Comparison of ENCODE assay signal across 13 cellular contexts in genomic region chr14:64998455-64998931, GRCh38. TPM values are rescaled to one million over a fixed set of nuclear protein-coding genes. Genes with fewer than 3 reads are reported as not detected.
DNase-seq lines count a peak whose midpoint lies in the region; ATAC-seq, FAIRE-seq and TF ChIP-seq lines count a peak whose summit lies in the region.
"Had no signal": no experiment of that assay in that cellular context is flagged by ENCODE, and none has a peak within 500 bp of the region (broad histone marks: within the 10 kb centered on the region; RNA-seq: fewer than 3 reads in every experiment).

No MANE protein-coding gene starts in this region.

- TF ChIP-seq RAD21 in HepG2 (CRISPR knock-in tag; IDR thresholded peaks at IDR 0.05) = no peak

- no peaks in the 10 kb centered on the region for H4K20me1 ChIP-seq in HepG2 (ENCODE audit: insufficient read depth, low read length)

- no peaks in the 10 kb centered on the region for H3K9me3 Mint-ChIP-seq in activated CD8-positive, alpha-beta memory T cell treated with anti-CD3 and anti-CD28 coated beads, Interleukin-2, amount 10 ng/mL, durations not matched to agents 7 days and 5 days (ENCODE audit: low read depth)

- H3K27ac ChIP-seq in HepG2 (ENCODE audit: extremely low read length, insufficient read depth, low read length) (no peak overlapping the region), right lobe of liver (no peak overlapping the region), esophagus squamous epithelium (peak overlapping the region; percentile 64 to 86 (median 82))
- H3K27ac ChIP-seq: ascending aorta had no signal

- H3K4me1 Mint-ChIP-seq in activated CD8-positive, alpha-beta memory T cell treated with anti-CD3 and anti-CD28 coated beads, Interleukin-2, amount 10 ng/mL, durations not matched to agents 7 days and 5 days = peaks cover 53% of the 10 kb centered on the region

- no TSS peak for BruUV-seq in HepG2 (replicated peaks; lab: Mats Ljungman, UMichigan)

- H3K4me3 ChIP-seq in HepG2 (replicated peaks in 1 of 3; ENCODE audit: insufficient read depth in 1 of 3, low read depth in 2 of 3, low read length in 3 of 3) (no peak overlapping the region), right lobe of liver (no peak overlapping the region), esophagus squamous epithelium (no peak overlapping the region)
- H3K4me3 ChIP-seq: ascending aorta had no signal

- POLR2A ChIA-PET in HepG2 (lab: Yijun Ruan, JAX) = interaction anchor here (2.3 kb wide), 1 partner anchor 12 kb away, joined by 12 read pairs; the partner anchor contains the start of gene FNTB

- TF ChIP-seq EP300 in HepG2 (IDR thresholded peaks at IDR 0.05; ENCODE audit: low read depth in 2 of 2, low read length in 2 of 2) = no peak
- no peak for TF ChIP-seq EP300 in HepG2 (CRISPR knock-in tag; IDR thresholded peaks at IDR 0.05; ENCODE audit: borderline replicate concordance)

- no peaks in the 10 kb centered on the region for H3K27me3 Mint-ChIP-seq in activated CD8-positive, alpha-beta memory T cell treated with anti-CD3 and anti-CD28 coated beads, Interleukin-2, amount 10 ng/mL, durations not matched to agents 7 days and 5 days

- H3K36me3 ChIP-seq in HepG2 (replicated peaks in 1 of 2; ENCODE audit: control insufficient read depth in 1 of 2, insufficient read depth in 2 of 2, low read length in 2 of 2) (no peaks in the 10 kb centered on the region), right lobe of liver (no peaks in the 10 kb centered on the region), esophagus squamous epithelium (no peaks in the 10 kb centered on the region)
- H3K36me3 ChIP-seq: ascending aorta had no signal

- no peak overlapping the region for H3K9ac ChIP-seq in HepG2 (ENCODE audit: insufficient read depth, low read depth, low read length)

- intact Hi-C loops in HepG2 (cut with micrococcal nuclease; ENCODE audit: unreplicated experiment) = no loop called here
- intact Hi-C loops in right lobe of liver (cut with DNase I) = no loop called here
- intact Hi-C loops in esophagus squamous epithelium (cut with DNase I) = loop anchor here (10.0 kb wide), 1 partner anchor 106 kb away; the partner anchor contains the start of gene MAX

- no peak overlapping the region for H2AFZ ChIP-seq in HepG2 (ENCODE audit: low read length)

- H3K4me2 ChIP-seq in HepG2 (ENCODE audit: low read depth, low read length) = no peak overlapping the region

- H3K9me3 ChIP-seq in HepG2 (ENCODE audit: low read length) = no peaks in the 10 kb centered on the region
- H3K9me3 ChIP-seq in right lobe of liver = no peaks in the 10 kb centered on the region
- H3K9me3 ChIP-seq in esophagus squamous epithelium = no peaks in the 10 kb centered on the region
- H3K9me3 ChIP-seq: ascending aorta had no signal

- in situ Hi-C loops in HepG2 (cut with HindIII; ENCODE audit: extremely low pct_ligation_motif_present, low pct_unique_long_range_greater_than_20kb) = no loop called here

- DNase-seq in HepG2 (ENCODE audit: low spot score) = no peak
- DNase-seq in right lobe of liver = no peak
- DNase-seq in OCI-M1 (lab: John Stamatoyannopoulos, UW) = peak; percentile 31
- DNase-seq in esophagus squamous epithelium (lab: John Stamatoyannopoulos, UW) = no peak
- DNase-seq in DMS79 treated with DMSO at 0.1 percent for 48 hours (lab: John Stamatoyannopoulos, UW) = no peak
- no peak for DNase-seq in NCI-H1694 treated with DMSO at 0.1 percent for 48 hours (lab: John Stamatoyannopoulos, UW)
- DNase-seq in frontal cortex (ENCODE audit: low spot score in 2 of 2) = no peak
- DNase-seq in activated CD8-positive, alpha-beta memory T cell treated with anti-CD3 and anti-CD28 coated beads, Interleukin-2, amount 10 ng/mL, durations not matched to agents 7 days and 5 days = no peak
- DNase-seq: NCI-H524 treated with DMSO at 0.1 percent for 48 hours, posterior cingulate gyrus had no signal

- FAIRE-seq in HepG2 (lab: Jason Lieb, UNC) = peak; percentile 21
- no peak for FAIRE-seq in frontal cortex (lab: Jason Lieb, UNC)
- FAIRE-seq: TTC549 had no signal

- CTCF ChIA-PET in HepG2 (lab: Yijun Ruan, JAX; ENCODE audit: low intra/inter-chr PET ratio, low total read pairs) = no interaction called here
- CTCF ChIA-PET in activated CD8-positive, alpha-beta memory T cell treated with anti-CD3 and anti-CD28 coated beads, Interleukin-2, amount 10 ng/mL, durations not matched to agents 7 days and 5 days (lab: Charles Lee) = interaction anchor here (0.6 to 2.0 kb wide), 4 partner anchors 9 to 90 kb away, joined by 3 to 12 read pairs (median 6); partner anchors contain the start of gene FNTB

- H3K27ac Mint-ChIP-seq in activated CD8-positive, alpha-beta memory T cell treated with anti-CD3 and anti-CD28 coated beads, Interleukin-2, amount 10 ng/mL, durations not matched to agents 7 days and 5 days = no peak overlapping the region

- H3K36me3 Mint-ChIP-seq in activated CD8-positive, alpha-beta memory T cell treated with anti-CD3 and anti-CD28 coated beads, Interleukin-2, amount 10 ng/mL, durations not matched to agents 7 days and 5 days = peaks cover 5% of the 10 kb centered on the region

- H3K4me1 ChIP-seq in HepG2 (ENCODE audit: insufficient read depth, low read length) (peaks cover 30% of the 10 kb centered on the region), right lobe of liver (peaks cover 0 to 7% (median 0%) of the 10 kb centered on the region in 4 donors), esophagus squamous epithelium (peaks cover 10 to 60% (median 14%) of the 10 kb centered on the region in 3 donors)
- H3K4me1 ChIP-seq: ascending aorta had no signal

- no peak for TF ChIP-seq CTCF in HepG2 (CRISPR knock-in tag; IDR thresholded peaks at IDR 0.05)
- no peak for TF ChIP-seq CTCF in right lobe of liver (IDR thresholded peaks at IDR 0.05)
- no peak for TF ChIP-seq CTCF in esophagus squamous epithelium (IDR thresholded peaks at IDR 0.05)

- H3K27me3 ChIP-seq in HepG2 (ENCODE audit: control insufficient read depth in 1 of 2, insufficient read depth in 2 of 2, low read length in 2 of 2) (no peaks in the 10 kb centered on the region), right lobe of liver (no peaks in the 10 kb centered on the region), esophagus squamous epithelium (no peaks in the 10 kb centered on the region)
- H3K27me3 ChIP-seq: ascending aorta had no signal

- H3K79me2 ChIP-seq in HepG2 (ENCODE audit: insufficient read depth, low read length) = peaks cover 52% of the 10 kb centered on the region

- ATAC-seq in HepG2 = no peak
- no peak for ATAC-seq in right lobe of liver
- no peak for ATAC-seq in activated CD8-positive, alpha-beta memory T cell treated with anti-CD3 and anti-CD28 coated beads, Interleukin-2, amount 10 ng/mL, durations not matched to agents 7 days and 5 days

- no peak overlapping the region for H3K4me3 Mint-ChIP-seq in activated CD8-positive, alpha-beta memory T cell treated with anti-CD3 and anti-CD28 coated beads, Interleukin-2, amount 10 ng/mL, durations not matched to agents 7 days and 5 days

- TF ChIP-seq POLR2A in HepG2 (IDR thresholded peaks at IDR 0.05; ENCODE audit: insufficient read depth in 1 of 2, low read depth in 2 of 2, low read length in 2 of 2) (no peak), right lobe of liver (IDR thresholded peaks at IDR 0.05) (no peak), esophagus squamous epithelium (IDR thresholded peaks at IDR 0.05) (no peak)

RNA-seq across cellular contexts. Expression of gene FNTB, which starts 11.8 kb away (rescaled TPM):
- total RNA-seq in HepG2 (2016; rRNA removed; fragmentation: Illumina TruSeq; extraction: Trizol) = 28.5 and 35.1 TPM in 2 replicates
- 4.9 and 5.9 TPM in 2 replicates for total RNA-seq in HepG2 (2016; cell fraction: cytosol; rRNA removed; fragmentation: Illumina TruSeq; extraction: Trizol; ENCODE audit: low read depth)
- total RNA-seq in HepG2 (2016; cell fraction: insoluble cytoplasmic fraction; rRNA removed; fragmentation: Illumina TruSeq; extraction: Trizol) = 26.2 and 34.3 TPM in 2 replicates
- 13.9 and 14.8 TPM in 2 replicates for total RNA-seq in HepG2 (2016; cell fraction: membrane; rRNA removed; fragmentation: Illumina TruSeq; extraction: Trizol)
- 23.0 and 24.4 TPM in 2 replicates for total RNA-seq in HepG2 (2016; cell fraction: nucleus; rRNA removed; fragmentation: Illumina TruSeq; extraction: Trizol)
- polyA plus RNA-seq in HepG2 (2011; rRNA removed) = 23.6 and 25.5 TPM in 2 replicates
- polyA plus RNA-seq in HepG2 (2011; cell fraction: cytosol; rRNA removed) = 24.0 and 26.1 TPM in 2 replicates
- 23.4 and 27.7 TPM in 2 replicates for polyA plus RNA-seq in HepG2 (2011; cell fraction: nucleus; rRNA removed)
- polyA plus RNA-seq in HepG2 (2012) = 13.7 TPM in 2 replicates
- polyA plus RNA-seq in HepG2 (2016; cell fraction: cytosol; fragmentation: Illumina TruSeq; extraction: Trizol; ENCODE audit: low read depth) = 4.0 and 4.6 TPM in 2 replicates
- 33.7 and 37.5 TPM in 2 replicates for polyA plus RNA-seq in HepG2 (2016; cell fraction: insoluble cytoplasmic fraction; fragmentation: Illumina TruSeq; extraction: Trizol; ENCODE audit: low read depth)
- polyA plus RNA-seq in HepG2 (2016; cell fraction: membrane; fragmentation: Illumina TruSeq; extraction: Trizol; ENCODE audit: low read depth) = 7.5 and 8.8 TPM in 2 replicates
- polyA plus RNA-seq in HepG2 (2016; cell fraction: nucleus; fragmentation: Illumina TruSeq; extraction: Trizol; ENCODE audit: insufficient read depth, low read depth) = 23.4 and 28.9 TPM in 2 replicates
- polyA minus RNA-seq in HepG2 (2011; rRNA and poly(A)+ RNA removed; ENCODE audit: low replicate concordance) = 79.0 and 79.6 TPM in 2 replicates
- 23.7 and 24.0 TPM in 2 replicates for polyA minus RNA-seq in HepG2 (2011; cell fraction: cytosol; rRNA and poly(A)+ RNA removed)
- polyA minus RNA-seq in HepG2 (2011; cell fraction: nucleus; rRNA and poly(A)+ RNA removed) = 29.1 and 37.9 TPM in 2 replicates
- total RNA-seq in right lobe of liver = 10 to 100 TPM in 2 of 6 experiments, 1 to 10 TPM in 4; 6.1 to 19.2 (median 9.0) TPM
- total RNA-seq in esophagus squamous epithelium = 10 to 100 TPM; 16.2 to 20.4 (median 18.2) TPM
- 5.3 TPM for total RNA-seq in frontal cortex
- total RNA-seq in activated CD8-positive, alpha-beta memory T cell treated with anti-CD3 and anti-CD28 coated beads, Interleukin-2, amount 10 ng/mL, durations not matched to agents 7 days and 5 days = 10 to 100 TPM; 15.0 to 15.6 TPM

RNA-seq across cellular contexts. Expression of gene RAB15, which starts 26.4 kb away (rescaled TPM):
- total RNA-seq in HepG2 (2016; rRNA removed; fragmentation: Illumina TruSeq; extraction: Trizol) = 17.2 and 18.5 TPM in 2 replicates
- 10.0 and 10.2 TPM in 2 replicates for total RNA-seq in HepG2 (2016; cell fraction: cytosol; rRNA removed; fragmentation: Illumina TruSeq; extraction: Trizol; ENCODE audit: low read depth)
- 15.0 and 19.2 TPM in 2 replicates for total RNA-seq in HepG2 (2016; cell fraction: insoluble cytoplasmic fraction; rRNA removed; fragmentation: Illumina TruSeq; extraction: Trizol)
- total RNA-seq in HepG2 (2016; cell fraction: membrane; rRNA removed; fragmentation: Illumina TruSeq; extraction: Trizol) = 28.0 and 32.7 TPM in 2 replicates
- total RNA-seq in HepG2 (2016; cell fraction: nucleus; rRNA removed; fragmentation: Illumina TruSeq; extraction: Trizol) = 13.3 and 15.6 TPM in 2 replicates
- 7.4 and 12.3 TPM in 2 replicates for polyA plus RNA-seq in HepG2 (2011; rRNA removed)
- polyA plus RNA-seq in HepG2 (2011; cell fraction: cytosol; rRNA removed) = 6.2 and 7.5 TPM in 2 replicates
- polyA plus RNA-seq in HepG2 (2011; cell fraction: nucleus; rRNA removed) = 33.9 and 49.5 TPM in 2 replicates
- polyA plus RNA-seq in HepG2 (2012) = 3.6 and 9.1 TPM in 2 replicates
- 12.4 and 12.5 TPM in 2 replicates for polyA plus RNA-seq in HepG2 (2016; cell fraction: cytosol; fragmentation: Illumina TruSeq; extraction: Trizol; ENCODE audit: low read depth)
- polyA plus RNA-seq in HepG2 (2016; cell fraction: insoluble cytoplasmic fraction; fragmentation: Illumina TruSeq; extraction: Trizol; ENCODE audit: low read depth) = 18.7 and 21.4 TPM in 2 replicates
- 29.3 and 32.2 TPM in 2 replicates for polyA plus RNA-seq in HepG2 (2016; cell fraction: membrane; fragmentation: Illumina TruSeq; extraction: Trizol; ENCODE audit: low read depth)
- 31.6 and 35.1 TPM in 2 replicates for polyA plus RNA-seq in HepG2 (2016; cell fraction: nucleus; fragmentation: Illumina TruSeq; extraction: Trizol; ENCODE audit: insufficient read depth, low read depth)
- polyA minus RNA-seq in HepG2 (2011; rRNA and poly(A)+ RNA removed; ENCODE audit: low replicate concordance) = 8.7 TPM in 1 of 2 replicates, not detected in the other
- polyA minus RNA-seq in HepG2 (2011; cell fraction: cytosol; rRNA and poly(A)+ RNA removed) = 2.2 and 3.1 TPM in 2 replicates
- 4.0 and 8.6 TPM in 2 replicates for polyA minus RNA-seq in HepG2 (2011; cell fraction: nucleus; rRNA and poly(A)+ RNA removed)
- 10 to 100 TPM in 2 of 6 experiments, 1 to 10 TPM in 4; 6.5 to 13.8 (median 9.0) TPM for total RNA-seq in right lobe of liver
- total RNA-seq in esophagus squamous epithelium = 1 to 10 TPM; 2.5 to 7.0 (median 5.2) TPM
- 24.1 TPM for total RNA-seq in frontal cortex
- total RNA-seq in activated CD8-positive, alpha-beta memory T cell treated with anti-CD3 and anti-CD28 coated beads, Interleukin-2, amount 10 ng/mL, durations not matched to agents 7 days and 5 days = 1 to 10 TPM; 2.1 to 2.3 TPM

RNA-seq across cellular contexts. Expression of gene GPX2, which starts 55.9 kb away (rescaled TPM):
- total RNA-seq in HepG2 (2016; rRNA removed; fragmentation: Illumina TruSeq; extraction: Trizol) (674 and 839 TPM in 2 replicates), right lobe of liver (1,000 to 10,000 TPM in 1 of 6 experiments, 100 to 1,000 TPM in 5; 248 to 1,113 (median 341) TPM), esophagus squamous epithelium (100 to 1,000 TPM in 3 of 4 donors, 10 to 100 TPM in 1; 97.1 to 273 (median 191) TPM), frontal cortex (not detected)
- total RNA-seq in HepG2 (2016; cell fraction: cytosol; rRNA removed; fragmentation: Illumina TruSeq; extraction: Trizol; ENCODE audit: low read depth) = 242 and 256 TPM in 2 replicates
- 663 and 874 TPM in 2 replicates for total RNA-seq in HepG2 (2016; cell fraction: insoluble cytoplasmic fraction; rRNA removed; fragmentation: Illumina TruSeq; extraction: Trizol)
- 629 and 636 TPM in 2 replicates for total RNA-seq in HepG2 (2016; cell fraction: membrane; rRNA removed; fragmentation: Illumina TruSeq; extraction: Trizol)
- 227 and 238 TPM in 2 replicates for total RNA-seq in HepG2 (2016; cell fraction: nucleus; rRNA removed; fragmentation: Illumina TruSeq; extraction: Trizol)
- polyA plus RNA-seq in HepG2 (2011; rRNA removed) = 417 and 526 TPM in 2 replicates
- 451 and 581 TPM in 2 replicates for polyA plus RNA-seq in HepG2 (2011; cell fraction: cytosol; rRNA removed)
- polyA plus RNA-seq in HepG2 (2011; cell fraction: nucleus; rRNA removed) = 112 and 118 TPM in 2 replicates
- polyA plus RNA-seq in HepG2 (2012) = 77.6 and 217 TPM in 2 replicates
- polyA plus RNA-seq in HepG2 (2016; cell fraction: cytosol; fragmentation: Illumina TruSeq; extraction: Trizol; ENCODE audit: low read depth) = 401 and 422 TPM in 2 replicates
- polyA plus RNA-seq in HepG2 (2016; cell fraction: insoluble cytoplasmic fraction; fragmentation: Illumina TruSeq; extraction: Trizol; ENCODE audit: low read depth) = 1,459 and 1,539 TPM in 2 replicates
- 928 and 1,086 TPM in 2 replicates for polyA plus RNA-seq in HepG2 (2016; cell fraction: membrane; fragmentation: Illumina TruSeq; extraction: Trizol; ENCODE audit: low read depth)
- polyA plus RNA-seq in HepG2 (2016; cell fraction: nucleus; fragmentation: Illumina TruSeq; extraction: Trizol; ENCODE audit: insufficient read depth, low read depth) = 560 and 646 TPM in 2 replicates
- 0.26 and 308 TPM in 2 replicates for polyA minus RNA-seq in HepG2 (2011; rRNA and poly(A)+ RNA removed; ENCODE audit: low replicate concordance)
- 48.7 and 61.2 TPM in 2 replicates for polyA minus RNA-seq in HepG2 (2011; cell fraction: cytosol; rRNA and poly(A)+ RNA removed)
- 37.3 and 43.0 TPM in 2 replicates for polyA minus RNA-seq in HepG2 (2011; cell fraction: nucleus; rRNA and poly(A)+ RNA removed)
- total RNA-seq in activated CD8-positive, alpha-beta memory T cell treated with anti-CD3 and anti-CD28 coated beads, Interleukin-2, amount 10 ng/mL, durations not matched to agents 7 days and 5 days = not detected
- total RNA-seq: ascending aorta, HT1080 had no signal

Comparison
In these comparisons a context has a peak if more than half of its experiments do, and no peak if none do; other contexts are left out.
1. H3K27ac ChIP-seq: peak in esophagus squamous epithelium (4 of 4); none in HepG2 (single experiment) and right lobe of liver (0 of 3).
2. RNA of gene GPX2, which starts 55.9 kb away (total RNA-seq): 227 to 874 TPM in HepG2, 248 to 1,113 TPM in right lobe of liver and 97.1 to 273 TPM in esophagus squamous epithelium; not detected in activated CD8-positive, alpha-beta memory T cell treated with anti-CD3 and anti-CD28 coated beads, Interleukin-2, amount 10 ng/mL, durations not matched to agents 7 days and 5 days and not detected in frontal cortex (single experiment); every median in the first group is over 10 times any median in the second.